In genomic region chr21:33403128-33403785, GRCh38 we compare ENCODE assay signal across 8 cellular contexts. TPM values are rescaled to one million over a fixed set of nuclear protein-coding genes. Genes with fewer than 3 reads are reported as not detected.
DNase-seq lines count a peak whose midpoint lies in the region; ATAC-seq and TF ChIP-seq lines count a peak whose summit lies in the region.

A gene with protein sequence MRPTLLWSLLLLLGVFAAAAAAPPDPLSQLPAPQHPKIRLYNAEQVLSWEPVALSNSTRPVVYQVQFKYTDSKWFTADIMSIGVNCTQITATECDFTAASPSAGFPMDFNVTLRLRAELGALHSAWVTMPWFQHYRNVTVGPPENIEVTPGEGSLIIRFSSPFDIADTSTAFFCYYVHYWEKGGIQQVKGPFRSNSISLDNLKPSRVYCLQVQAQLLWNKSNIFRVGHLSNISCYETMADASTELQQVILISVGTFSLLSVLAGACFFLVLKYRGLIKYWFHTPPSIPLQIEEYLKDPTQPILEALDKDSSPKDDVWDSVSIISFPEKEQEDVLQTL (plus strand): TSS chr21:33403413. CDS start chr21:33403544, 131 bp downstream.

- H3K4me2 ChIP-seq in BLaER1 = peak within 1 kb of the TSS; percentile 82

- peak within 1 kb of the TSS; percentile 83 for H3K27ac Mint-ChIP-seq in activated naive CD4-positive, alpha-beta T cell treated with anti-CD3 and anti-CD28 coated beads, Interleukin-2, amount 10 ng/mL, durations not matched to agents 7 days and 5 days

- H3K36me3 ChIP-seq in BLaER1 = 0 out of 2 replicates have a peak, but pooled peaks cover 4% of the 10 kb centered on the region

- H3K27ac ChIP-seq in BLaER1 = peak within 1 kb of the TSS; percentile 93

- H3K4me3 ChIP-seq in BLaER1 = peak within 1 kb of the TSS; percentile 97

- no peaks in the 10 kb centered on the region for H3K9me3 ChIP-seq in BLaER1

- DNase-seq in NCI-H69 (lab: John Stamatoyannopoulos, UW) (peak; percentile 67), glomerular visceral epithelial cell (ENCODE audit: extremely low spot score) (peak; percentile 69), omental fat pad (ENCODE audit: low spot score) (no peak)
- DNase-seq in activated naive CD4-positive, alpha-beta T cell treated with anti-CD3 and anti-CD28 coated beads, Interleukin-2, amount 10 ng/mL, durations not matched to agents 7 days and 5 days = peak; percentile 60

- ATAC-seq in GM19455 (IDR thresholded peaks at IDR 0.05; ENCODE audit: unreplicated experiment) (peak; percentile 45), omental fat pad (ENCODE audit: low FRiP score) (peak; percentile 33), GM18909 (IDR thresholded peaks at IDR 0.05; ENCODE audit: poor library complexity, unreplicated experiment) (no peak), HG03469 (IDR thresholded peaks at IDR 0.05; ENCODE audit: unreplicated experiment) (no peak)

- no peak for TF ChIP-seq CTCF in omental fat pad (IDR thresholded peaks at IDR 0.05)

- H3K4me1 ChIP-seq in BLaER1 = peaks cover 64% of the 10 kb centered on the region

- CTCF ChIA-PET in activated naive CD4-positive, alpha-beta T cell treated with anti-CD3 and anti-CD28 coated beads, Interleukin-2, amount 10 ng/mL, durations not matched to agents 7 days and 5 days (lab: Charles Lee) = interaction anchor here (1.3 kb wide), 1 partner anchor 18 kb away, joined by 3 read pairs; no protein-coding TSS in a partner anchor

- H3K4me3 Mint-ChIP-seq in activated naive CD4-positive, alpha-beta T cell treated with anti-CD3 and anti-CD28 coated beads, Interleukin-2, amount 10 ng/mL, durations not matched to agents 7 days and 5 days = peak within 1 kb of the TSS; percentile 94

- peaks cover 63% of the 10 kb centered on the region for H3K4me1 Mint-ChIP-seq in activated naive CD4-positive, alpha-beta T cell treated with anti-CD3 and anti-CD28 coated beads, Interleukin-2, amount 10 ng/mL, durations not matched to agents 7 days and 5 days

- H4K20me1 ChIP-seq in BLaER1 = peaks cover 42% of the 10 kb centered on the region

- H3K9ac ChIP-seq in BLaER1 = peak within 1 kb of the TSS; percentile 89

- peaks cover 76% of the 10 kb centered on the region for H3K27me3 Mint-ChIP-seq in activated naive CD4-positive, alpha-beta T cell treated with anti-CD3 and anti-CD28 coated beads, Interleukin-2, amount 10 ng/mL, durations not matched to agents 7 days and 5 days

- H3K27me3 ChIP-seq in BLaER1 = no peaks in the 10 kb centered on the region

- no peaks in the 10 kb centered on the region for H3K9me3 Mint-ChIP-seq in activated naive CD4-positive, alpha-beta T cell treated with anti-CD3 and anti-CD28 coated beads, Interleukin-2, amount 10 ng/mL, durations not matched to agents 7 days and 5 days

- peaks cover 18% of the 10 kb centered on the region for H3K36me3 Mint-ChIP-seq in activated naive CD4-positive, alpha-beta T cell treated with anti-CD3 and anti-CD28 coated beads, Interleukin-2, amount 10 ng/mL, durations not matched to agents 7 days and 5 days

RNA-seq across cellular contexts. Expression of the gene that starts here (rescaled TPM):
- total RNA-seq in omental fat pad = 100 to 1,000 TPM in 1 of 4 donors, 10 to 100 TPM in 3; 69.5 to 121 (median 82.4) TPM

Comparison
In these comparisons a context has a peak if more than half of its experiments do, and no peak if none do; other contexts are left out.
1. ATAC-seq: peak in GM19455 (single experiment) and omental fat pad (single experiment); none in GM18909 (single experiment) and HG03469 (single experiment).